Comparison of ENCODE assay signal across 1 cellular context in the genomic region with DNA sequence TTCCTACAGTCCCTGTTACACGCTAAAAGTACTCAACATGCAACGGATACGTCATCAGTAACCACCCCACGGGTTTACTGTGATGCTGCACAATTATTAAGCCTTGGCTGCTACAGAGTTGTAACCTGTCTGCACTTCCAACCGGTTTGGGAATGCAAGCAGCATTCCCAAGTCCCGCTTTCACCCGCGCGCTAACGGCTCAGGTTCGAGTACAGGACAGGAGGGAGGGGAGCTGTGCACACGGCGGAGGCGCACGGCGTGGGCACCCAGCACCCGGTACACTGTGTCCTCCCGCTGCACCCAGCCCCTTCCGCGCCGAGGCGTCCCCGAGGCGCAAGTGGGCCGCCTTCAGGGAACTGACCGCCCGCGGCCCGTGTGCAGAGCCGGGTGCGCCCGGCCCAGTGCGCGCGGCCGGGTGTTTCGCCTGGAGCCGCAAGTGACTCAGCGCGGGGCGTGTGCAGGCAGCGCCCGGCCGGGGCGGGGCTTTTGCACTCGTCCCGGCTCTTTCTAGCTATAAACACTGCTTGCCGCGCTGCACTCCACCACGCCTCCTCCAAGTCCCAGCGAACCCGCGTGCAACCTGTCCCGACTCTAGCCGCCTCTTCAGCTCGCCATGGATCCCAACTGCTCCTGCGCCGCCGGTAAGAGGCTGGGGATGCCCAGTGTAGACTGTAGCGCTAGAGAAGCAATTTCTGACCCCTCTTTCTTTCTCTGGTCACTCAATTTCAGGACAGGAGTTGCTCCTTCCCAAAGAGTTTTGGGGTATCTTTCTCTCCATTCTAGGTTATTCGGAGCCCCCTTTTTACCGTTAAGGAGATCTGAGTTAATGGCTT.
TF ChIP-seq lines count a peak whose summit lies in the region.

A gene (plus strand): TSS at position 542 of the 833 bp plus-strand sequence. CDS start 72 bp downstream, at position 614.

TF ChIP-seq in HepG2, 621 proteins besides CTCF, POLR2A, EP300 and RAD21 (continued from another document and continues in another):
- TF ChIP-seq, protein P1, sequence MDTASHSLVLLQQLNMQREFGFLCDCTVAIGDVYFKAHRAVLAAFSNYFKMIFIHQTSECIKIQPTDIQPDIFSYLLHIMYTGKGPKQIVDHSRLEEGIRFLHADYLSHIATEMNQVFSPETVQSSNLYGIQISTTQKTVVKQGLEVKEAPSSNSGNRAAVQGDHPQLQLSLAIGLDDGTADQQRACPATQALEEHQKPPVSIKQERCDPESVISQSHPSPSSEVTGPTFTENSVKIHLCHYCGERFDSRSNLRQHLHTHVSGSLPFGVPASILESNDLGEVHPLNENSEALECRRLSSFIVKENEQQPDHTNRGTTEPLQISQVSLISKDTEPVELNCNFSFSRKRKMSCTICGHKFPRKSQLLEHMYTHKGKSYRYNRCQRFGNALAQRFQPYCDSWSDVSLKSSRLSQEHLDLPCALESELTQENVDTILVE (CRISPR knock-in tag; IDR thresholded peaks at IDR 0.05): peak; percentile 42; the same call in 1 of the 2 replicates
- TF ChIP-seq JUN (CRISPR knock-in tag; IDR thresholded peaks at IDR 0.05) (peak; percentile 53; the same call in 1 of the 2 replicates), SKI (IDR thresholded peaks at IDR 0.05; ENCODE audit: partially characterized antibody) (peak; percentile 73), SP4 (CRISPR knock-in tag; IDR thresholded peaks at IDR 0.05) (peak; percentile 72), CREB1 (IDR thresholded peaks at IDR 0.05) (peak; percentile 90), CREB1 (CRISPR knock-in tag; IDR thresholded peaks at IDR 0.05) (no peak; the same call in 1 of the 2 replicates), ZNF883 (CRISPR knock-in tag; IDR thresholded peaks at IDR 0.05; ENCODE audit: not compliant biosample characterization) (peak; percentile 56), STAG1 (CRISPR knock-in tag; IDR thresholded peaks at IDR 0.05) (no peak; the same call in none of the 2 replicates), ZNF614 (CRISPR knock-in tag; IDR thresholded peaks at IDR 0.05; ENCODE audit: borderline replicate concordance) (peak; percentile 88), MEIS1 (CRISPR knock-in tag; IDR thresholded peaks at IDR 0.05; ENCODE audit: borderline replicate concordance) (no peak), ZBTB7A (CRISPR knock-in tag; IDR thresholded peaks at IDR 0.05) (peak; percentile 61), ZNF629 (CRISPR knock-in tag; conservative IDR thresholded peaks at IDR 0.05) (no peak; the same call in 1 of the 2 replicates), HDAC2 (CRISPR knock-in tag; IDR thresholded peaks at IDR 0.05) (peak; percentile 39; the same call in 1 of the 2 replicates), ZNF468 (CRISPR knock-in tag; IDR thresholded peaks at IDR 0.05) (no peak), SMC3 (IDR thresholded peaks at IDR 0.05; ENCODE audit: low read length) (no peak; the same call in 1 of the 2 replicates), ZSCAN25 (CRISPR knock-in tag; IDR thresholded peaks at IDR 0.05) (0 out of 2 replicates have a peak, but pooled peaks have one; percentile 15), ZBTB42 (CRISPR knock-in tag; IDR thresholded peaks at IDR 0.05) (no peak; the same call in 1 of the 2 replicates), HNRNPLL (IDR thresholded peaks at IDR 0.05; ENCODE audit: low read depth, low read length, poor library complexity, severe bottlenecking) (peak; percentile 88), NCOA5 (CRISPR knock-in tag; IDR thresholded peaks at IDR 0.05) (0 out of 2 replicates have a peak, but pooled peaks have one; percentile 63), SAFB2 (CRISPR knock-in tag; IDR thresholded peaks at IDR 0.05; ENCODE audit: borderline replicate concordance, low read depth) (peak; percentile 33; the same call in 1 of the 2 replicates), TGIF2 (CRISPR knock-in tag; IDR thresholded peaks at IDR 0.05) (0 out of 2 replicates have a peak, but pooled peaks have one; percentile 20), ZNF777 (CRISPR knock-in tag; IDR thresholded peaks at IDR 0.05) (peak; percentile 77; the same call in 1 of the 2 replicates), CCDC6 (CRISPR knock-in tag; IDR thresholded peaks at IDR 0.05) (peak; percentile 78; the same call in 1 of the 2 replicates), SSRP1 (CRISPR knock-in tag; IDR thresholded peaks at IDR 0.05) (no peak), PHF8 (CRISPR knock-in tag; IDR thresholded peaks at IDR 0.05) (peak; percentile 77), ZNF567 (CRISPR knock-in tag; IDR thresholded peaks at IDR 0.05; ENCODE audit: borderline replicate concordance) (peak; percentile 79), NFIB (CRISPR knock-in tag; IDR thresholded peaks at IDR 0.05; ENCODE audit: borderline replicate concordance) (no peak), HMG20A (CRISPR knock-in tag; IDR thresholded peaks at IDR 0.05; ENCODE audit: borderline replicate concordance) (no peak; the same call in none of the 2 replicates), ZNF337 (CRISPR knock-in tag; IDR thresholded peaks at IDR 0.05; ENCODE audit: borderline replicate concordance, low read depth) (peak; percentile 91; the same call in 1 of the 2 replicates), ZKSCAN5 (CRISPR knock-in tag; IDR thresholded peaks at IDR 0.05) (0 out of 2 replicates have a peak, but pooled peaks have one; percentile 32), ZNF558 (CRISPR knock-in tag; IDR thresholded peaks at IDR 0.05; ENCODE audit: borderline replicate concordance) (no peak; the same call in 1 of the 2 replicates), MEF2D (CRISPR knock-in tag; IDR thresholded peaks at IDR 0.05) (0 out of 2 replicates have a peak, but pooled peaks have one; percentile 23), FLYWCH1 (CRISPR knock-in tag; IDR thresholded peaks at IDR 0.05) (0 out of 2 replicates have a peak, but pooled peaks have one; percentile 15), ZNF282 (IDR thresholded peaks at IDR 0.05; ENCODE audit: partially characterized antibody) (no peak), RBM39 (IDR thresholded peaks at IDR 0.05; ENCODE audit: low read depth, low read length, poor library complexity, severe bottlenecking) (peak; percentile 80), POLR2AphosphoS5 (IDR thresholded peaks at IDR 0.05; ENCODE audit: low read depth, low read length) (peak; percentile 73)
- TF ChIP-seq, protein P2, sequence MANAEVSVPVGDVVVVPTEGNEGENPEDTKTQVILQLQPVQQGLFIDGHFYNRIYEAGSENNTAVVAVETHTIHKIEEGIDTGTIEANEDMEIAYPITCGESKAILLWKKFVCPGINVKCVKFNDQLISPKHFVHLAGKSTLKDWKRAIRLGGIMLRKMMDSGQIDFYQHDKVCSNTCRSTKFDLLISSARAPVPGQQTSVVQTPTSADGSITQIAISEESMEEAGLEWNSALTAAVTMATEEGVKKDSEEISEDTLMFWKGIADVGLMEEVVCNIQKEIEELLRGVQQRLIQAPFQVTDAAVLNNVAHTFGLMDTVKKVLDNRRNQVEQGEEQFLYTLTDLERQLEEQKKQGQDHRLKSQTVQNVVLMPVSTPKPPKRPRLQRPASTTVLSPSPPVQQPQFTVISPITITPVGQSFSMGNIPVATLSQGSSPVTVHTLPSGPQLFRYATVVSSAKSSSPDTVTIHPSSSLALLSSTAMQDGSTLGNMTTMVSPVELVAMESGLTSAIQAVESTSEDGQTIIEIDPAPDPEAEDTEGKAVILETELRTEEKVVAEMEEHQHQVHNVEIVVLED (CRISPR knock-in tag; IDR thresholded peaks at IDR 0.05; ENCODE audit: borderline replicate concordance): peak; percentile 49; the same call in 1 of the 2 replicates
- TF ChIP-seq, protein P3, sequence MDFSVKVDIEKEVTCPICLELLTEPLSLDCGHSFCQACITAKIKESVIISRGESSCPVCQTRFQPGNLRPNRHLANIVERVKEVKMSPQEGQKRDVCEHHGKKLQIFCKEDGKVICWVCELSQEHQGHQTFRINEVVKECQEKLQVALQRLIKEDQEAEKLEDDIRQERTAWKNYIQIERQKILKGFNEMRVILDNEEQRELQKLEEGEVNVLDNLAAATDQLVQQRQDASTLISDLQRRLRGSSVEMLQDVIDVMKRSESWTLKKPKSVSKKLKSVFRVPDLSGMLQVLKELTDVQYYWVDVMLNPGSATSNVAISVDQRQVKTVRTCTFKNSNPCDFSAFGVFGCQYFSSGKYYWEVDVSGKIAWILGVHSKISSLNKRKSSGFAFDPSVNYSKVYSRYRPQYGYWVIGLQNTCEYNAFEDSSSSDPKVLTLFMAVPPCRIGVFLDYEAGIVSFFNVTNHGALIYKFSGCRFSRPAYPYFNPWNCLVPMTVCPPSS (IDR thresholded peaks at IDR 0.05): no peak
- TF ChIP-seq, protein P4, sequence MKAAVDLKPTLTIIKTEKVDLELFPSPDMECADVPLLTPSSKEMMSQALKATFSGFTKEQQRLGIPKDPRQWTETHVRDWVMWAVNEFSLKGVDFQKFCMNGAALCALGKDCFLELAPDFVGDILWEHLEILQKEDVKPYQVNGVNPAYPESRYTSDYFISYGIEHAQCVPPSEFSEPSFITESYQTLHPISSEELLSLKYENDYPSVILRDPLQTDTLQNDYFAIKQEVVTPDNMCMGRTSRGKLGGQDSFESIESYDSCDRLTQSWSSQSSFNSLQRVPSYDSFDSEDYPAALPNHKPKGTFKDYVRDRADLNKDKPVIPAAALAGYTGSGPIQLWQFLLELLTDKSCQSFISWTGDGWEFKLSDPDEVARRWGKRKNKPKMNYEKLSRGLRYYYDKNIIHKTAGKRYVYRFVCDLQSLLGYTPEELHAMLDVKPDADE (CRISPR knock-in tag; IDR thresholded peaks at IDR 0.05): no peak
- TF ChIP-seq, protein P5, sequence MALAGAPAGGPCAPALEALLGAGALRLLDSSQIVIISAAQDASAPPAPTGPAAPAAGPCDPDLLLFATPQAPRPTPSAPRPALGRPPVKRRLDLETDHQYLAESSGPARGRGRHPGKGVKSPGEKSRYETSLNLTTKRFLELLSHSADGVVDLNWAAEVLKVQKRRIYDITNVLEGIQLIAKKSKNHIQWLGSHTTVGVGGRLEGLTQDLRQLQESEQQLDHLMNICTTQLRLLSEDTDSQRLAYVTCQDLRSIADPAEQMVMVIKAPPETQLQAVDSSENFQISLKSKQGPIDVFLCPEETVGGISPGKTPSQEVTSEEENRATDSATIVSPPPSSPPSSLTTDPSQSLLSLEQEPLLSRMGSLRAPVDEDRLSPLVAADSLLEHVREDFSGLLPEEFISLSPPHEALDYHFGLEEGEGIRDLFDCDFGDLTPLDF (CRISPR knock-in tag; IDR thresholded peaks at IDR 0.05): peak; percentile 91
- TF ChIP-seq, protein P6, sequence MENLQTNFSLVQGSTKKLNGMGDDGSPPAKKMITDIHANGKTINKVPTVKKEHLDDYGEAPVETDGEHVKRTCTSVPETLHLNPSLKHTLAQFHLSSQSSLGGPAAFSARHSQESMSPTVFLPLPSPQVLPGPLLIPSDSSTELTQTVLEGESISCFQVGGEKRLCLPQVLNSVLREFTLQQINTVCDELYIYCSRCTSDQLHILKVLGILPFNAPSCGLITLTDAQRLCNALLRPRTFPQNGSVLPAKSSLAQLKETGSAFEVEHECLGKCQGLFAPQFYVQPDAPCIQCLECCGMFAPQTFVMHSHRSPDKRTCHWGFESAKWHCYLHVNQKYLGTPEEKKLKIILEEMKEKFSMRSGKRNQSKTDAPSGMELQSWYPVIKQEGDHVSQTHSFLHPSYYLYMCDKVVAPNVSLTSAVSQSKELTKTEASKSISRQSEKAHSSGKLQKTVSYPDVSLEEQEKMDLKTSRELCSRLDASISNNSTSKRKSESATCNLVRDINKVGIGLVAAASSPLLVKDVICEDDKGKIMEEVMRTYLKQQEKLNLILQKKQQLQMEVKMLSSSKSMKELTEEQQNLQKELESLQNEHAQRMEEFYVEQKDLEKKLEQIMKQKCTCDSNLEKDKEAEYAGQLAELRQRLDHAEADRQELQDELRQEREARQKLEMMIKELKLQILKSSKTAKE (CRISPR knock-in tag; IDR thresholded peaks at IDR 0.05; ENCODE audit: borderline replicate concordance): 0 out of 2 replicates have a peak, but pooled peaks have one; percentile 11
- TF ChIP-seq, protein P7, sequence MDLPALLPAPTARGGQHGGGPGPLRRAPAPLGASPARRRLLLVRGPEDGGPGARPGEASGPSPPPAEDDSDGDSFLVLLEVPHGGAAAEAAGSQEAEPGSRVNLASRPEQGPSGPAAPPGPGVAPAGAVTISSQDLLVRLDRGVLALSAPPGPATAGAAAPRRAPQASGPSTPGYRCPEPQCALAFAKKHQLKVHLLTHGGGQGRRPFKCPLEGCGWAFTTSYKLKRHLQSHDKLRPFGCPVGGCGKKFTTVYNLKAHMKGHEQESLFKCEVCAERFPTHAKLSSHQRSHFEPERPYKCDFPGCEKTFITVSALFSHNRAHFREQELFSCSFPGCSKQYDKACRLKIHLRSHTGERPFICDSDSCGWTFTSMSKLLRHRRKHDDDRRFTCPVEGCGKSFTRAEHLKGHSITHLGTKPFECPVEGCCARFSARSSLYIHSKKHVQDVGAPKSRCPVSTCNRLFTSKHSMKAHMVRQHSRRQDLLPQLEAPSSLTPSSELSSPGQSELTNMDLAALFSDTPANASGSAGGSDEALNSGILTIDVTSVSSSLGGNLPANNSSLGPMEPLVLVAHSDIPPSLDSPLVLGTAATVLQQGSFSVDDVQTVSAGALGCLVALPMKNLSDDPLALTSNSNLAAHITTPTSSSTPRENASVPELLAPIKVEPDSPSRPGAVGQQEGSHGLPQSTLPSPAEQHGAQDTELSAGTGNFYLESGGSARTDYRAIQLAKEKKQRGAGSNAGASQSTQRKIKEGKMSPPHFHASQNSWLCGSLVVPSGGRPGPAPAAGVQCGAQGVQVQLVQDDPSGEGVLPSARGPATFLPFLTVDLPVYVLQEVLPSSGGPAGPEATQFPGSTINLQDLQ (CRISPR knock-in tag; IDR thresholded peaks at IDR 0.05): 0 out of 2 replicates have a peak, but pooled peaks have one; percentile 71
- TF ChIP-seq, protein P8, sequence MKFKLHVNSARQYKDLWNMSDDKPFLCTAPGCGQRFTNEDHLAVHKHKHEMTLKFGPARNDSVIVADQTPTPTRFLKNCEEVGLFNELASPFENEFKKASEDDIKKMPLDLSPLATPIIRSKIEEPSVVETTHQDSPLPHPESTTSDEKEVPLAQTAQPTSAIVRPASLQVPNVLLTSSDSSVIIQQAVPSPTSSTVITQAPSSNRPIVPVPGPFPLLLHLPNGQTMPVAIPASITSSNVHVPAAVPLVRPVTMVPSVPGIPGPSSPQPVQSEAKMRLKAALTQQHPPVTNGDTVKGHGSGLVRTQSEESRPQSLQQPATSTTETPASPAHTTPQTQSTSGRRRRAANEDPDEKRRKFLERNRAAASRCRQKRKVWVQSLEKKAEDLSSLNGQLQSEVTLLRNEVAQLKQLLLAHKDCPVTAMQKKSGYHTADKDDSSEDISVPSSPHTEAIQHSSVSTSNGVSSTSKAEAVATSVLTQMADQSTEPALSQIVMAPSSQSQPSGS (CRISPR knock-in tag; IDR thresholded peaks at IDR 0.05): peak; percentile 54; the same call in 1 of the 2 replicates
- TF ChIP-seq, protein P9, sequence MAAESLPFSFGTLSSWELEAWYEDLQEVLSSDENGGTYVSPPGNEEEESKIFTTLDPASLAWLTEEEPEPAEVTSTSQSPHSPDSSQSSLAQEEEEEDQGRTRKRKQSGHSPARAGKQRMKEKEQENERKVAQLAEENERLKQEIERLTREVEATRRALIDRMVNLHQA (CRISPR knock-in tag; IDR thresholded peaks at IDR 0.05): no peak
- TF ChIP-seq, protein P10, sequence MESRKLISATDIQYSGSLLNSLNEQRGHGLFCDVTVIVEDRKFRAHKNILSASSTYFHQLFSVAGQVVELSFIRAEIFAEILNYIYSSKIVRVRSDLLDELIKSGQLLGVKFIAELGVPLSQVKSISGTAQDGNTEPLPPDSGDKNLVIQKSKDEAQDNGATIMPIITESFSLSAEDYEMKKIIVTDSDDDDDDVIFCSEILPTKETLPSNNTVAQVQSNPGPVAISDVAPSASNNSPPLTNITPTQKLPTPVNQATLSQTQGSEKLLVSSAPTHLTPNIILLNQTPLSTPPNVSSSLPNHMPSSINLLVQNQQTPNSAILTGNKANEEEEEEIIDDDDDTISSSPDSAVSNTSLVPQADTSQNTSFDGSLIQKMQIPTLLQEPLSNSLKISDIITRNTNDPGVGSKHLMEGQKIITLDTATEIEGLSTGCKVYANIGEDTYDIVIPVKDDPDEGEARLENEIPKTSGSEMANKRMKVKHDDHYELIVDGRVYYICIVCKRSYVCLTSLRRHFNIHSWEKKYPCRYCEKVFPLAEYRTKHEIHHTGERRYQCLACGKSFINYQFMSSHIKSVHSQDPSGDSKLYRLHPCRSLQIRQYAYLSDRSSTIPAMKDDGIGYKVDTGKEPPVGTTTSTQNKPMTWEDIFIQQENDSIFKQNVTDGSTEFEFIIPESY (CRISPR knock-in tag; IDR thresholded peaks at IDR 0.05): no peak
